In genomic region chr7:99359465-99360154, GRCh38 we compare ENCODE assay signal across 21 cellular contexts. TPM values are rescaled to one million over a fixed set of nuclear protein-coding genes. Genes with fewer than 3 reads are reported as not detected.
DNase-seq lines count a peak whose midpoint lies in the region; ATAC-seq and TF ChIP-seq lines count a peak whose summit lies in the region.
"Had no signal": no experiment of that assay in that cellular context is flagged by ENCODE, and none has a peak within 500 bp of the region (broad histone marks: within the 10 kb centered on the region; RNA-seq: fewer than 3 reads in every experiment).

No MANE protein-coding gene starts in this region.

- H3K27ac ChIP-seq in HEK293 (ENCODE audit: extremely low read depth, low read depth, low read length): no peak overlapping the region
- H3K27ac ChIP-seq in testis: no peak overlapping the region

- H3K4me1 ChIP-seq in HEK293 (ENCODE audit: control insufficient read depth, insufficient read depth, low read length): no peaks in the 10 kb centered on the region
- H3K4me1 ChIP-seq in testis: peaks cover 4% of the 10 kb centered on the region

- TF ChIP-seq POLR2A in testis (IDR thresholded peaks at IDR 0.05): no peak

- intact Hi-C loops in testis (cut with DNase I; ENCODE audit: low total_unique reads): no loop called here

- DNase-seq in chondrocyte (ENCODE audit: low spot score): peak; percentile 59
- DNase-seq in islet precursor cell: peak; percentile 76
- peak; percentile 13 for DNase-seq in testis
- DNase-seq in NK-92 treated with Interleukin-12 subunit alpha and Interleukin-12 subunit beta, amount 100 ng/mL, for 24 hours (lab: John Stamatoyannopoulos, UW): no peak
- DNase-seq in SW480 (ENCODE audit: low spot score): no peak
- DNase-seq: CD4-positive, alpha-beta T cell; DND-41; GDM1; GOT3; IMR-90; Kasumi-1; MM.1S; NCI-H1092 treated with DMSO at 0.1 percent for 48 hours; NCI-H2081 treated with DMSO at 0.1 percent for 48 hours; NCI-H524; SHP77; SK-N-SH had no signal

- peaks cover 30% of the 10 kb centered on the region for H3K36me3 Mint-ChIP-seq in chondrocyte (ENCODE audit: low read depth)

- H3K4me1 Mint-ChIP-seq in chondrocyte (ENCODE audit: low read depth): peaks cover 8% of the 10 kb centered on the region
- H3K4me1 Mint-ChIP-seq: B cell had no signal

- no peak for ATAC-seq in HG02642 (IDR thresholded peaks at IDR 0.05; ENCODE audit: poor library complexity, unreplicated experiment)
- no peak for ATAC-seq in activated CD4-positive, CD25-positive, alpha-beta regulatory T cell treated with anti-CD3 and anti-CD28 coated beads, Interleukin-2, amount 50 U/mL, for 24 hours

- no peak overlapping the region for H3K4me3 Mint-ChIP-seq in chondrocyte (ENCODE audit: unreplicated experiment)
- H3K4me3 Mint-ChIP-seq: B cell; CD4-positive, alpha-beta T cell had no signal

- peaks cover 33 to 75% of the 10 kb centered on the region in 2 experiments for H3K36me3 ChIP-seq in HEK293 (ENCODE audit: control insufficient read depth in 2 of 2, insufficient read depth in 1 of 2, low read length in 2 of 2)
- no peaks in the 10 kb centered on the region for H3K36me3 ChIP-seq in testis (ENCODE audit: low read depth, missing control alignments)

- no peak for TF ChIP-seq CTCF in HEK293 (tag by site-specific recombination; IDR thresholded peaks at IDR 0.05)
- TF ChIP-seq CTCF in chondrocyte (IDR thresholded peaks at IDR 0.05): no peak
- TF ChIP-seq CTCF in testis (IDR thresholded peaks at IDR 0.05): no peak

- no peaks in the 10 kb centered on the region for H3K9me3 ChIP-seq in HEK293 (ENCODE audit: control insufficient read depth, insufficient read depth, low read depth, low read length)
- H3K9me3 ChIP-seq in testis: no peaks in the 10 kb centered on the region
- H3K9me3 ChIP-seq: SK-N-SH had no signal

- 73 to 78% methylated on average over 21 to 22 of the region's 22 CpGs for WGBS in testis, 2 donors

- no peaks in the 10 kb centered on the region for H3K27me3 ChIP-seq in testis

- CTCF ChIA-PET in HEK293 (lab: Yijun Ruan, JAX): interaction anchor here (0.6 kb wide), 1 partner anchor 51 kb away, joined by 7 read pairs; no protein-coding TSS in a partner anchor

- no peak overlapping the region for H3K4me3 ChIP-seq in HEK293 (ENCODE audit: low read depth, low read length)
- H3K4me3 ChIP-seq in testis: no peak overlapping the region

- H3K9me3 Mint-ChIP-seq in chondrocyte (ENCODE audit: low read depth): no peaks in the 10 kb centered on the region
- H3K9me3 Mint-ChIP-seq: CD4-positive, alpha-beta T cell had no signal

- H3K27me3 Mint-ChIP-seq in chondrocyte (ENCODE audit: low read depth): no peaks in the 10 kb centered on the region
- H3K27me3 Mint-ChIP-seq: B cell; CD4-positive, alpha-beta T cell had no signal

- POLR2A ChIA-PET in HEK293 (lab: Yijun Ruan, JAX): no interaction called here

- H3K27ac Mint-ChIP-seq in chondrocyte (ENCODE audit: unreplicated experiment): no peak overlapping the region
- H3K27ac Mint-ChIP-seq: B cell; CD4-positive, alpha-beta T cell had no signal

TF ChIP-seq in HEK293, 187 proteins besides CTCF, POLR2A, EP300 and RAD21:
- TF ChIP-seq ZNF555 (tag by site-specific recombination; conservative IDR thresholded peaks at IDR 0.05) (no peak), ZNF600 (tag by site-specific recombination; IDR thresholded peaks at IDR 0.05) (peak; percentile 74), ZNF785 (tag by site-specific recombination; IDR thresholded peaks at IDR 0.05) (no peak)
- TF ChIP-seq, protein P1, sequence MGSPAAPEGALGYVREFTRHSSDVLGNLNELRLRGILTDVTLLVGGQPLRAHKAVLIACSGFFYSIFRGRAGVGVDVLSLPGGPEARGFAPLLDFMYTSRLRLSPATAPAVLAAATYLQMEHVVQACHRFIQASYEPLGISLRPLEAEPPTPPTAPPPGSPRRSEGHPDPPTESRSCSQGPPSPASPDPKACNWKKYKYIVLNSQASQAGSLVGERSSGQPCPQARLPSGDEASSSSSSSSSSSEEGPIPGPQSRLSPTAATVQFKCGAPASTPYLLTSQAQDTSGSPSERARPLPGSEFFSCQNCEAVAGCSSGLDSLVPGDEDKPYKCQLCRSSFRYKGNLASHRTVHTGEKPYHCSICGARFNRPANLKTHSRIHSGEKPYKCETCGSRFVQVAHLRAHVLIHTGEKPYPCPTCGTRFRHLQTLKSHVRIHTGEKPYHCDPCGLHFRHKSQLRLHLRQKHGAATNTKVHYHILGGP (tag by site-specific recombination; IDR thresholded peaks at IDR 0.05): no peak

RNA-seq across cellular contexts. Expression of gene ARPC1B, which starts 14.9 kb away (rescaled TPM):
- 120 to 134 TPM (median 130 TPM) in 3 replicates for total RNA-seq in chondrocyte
- 10 to 100 TPM; 50.5 to 64.9 TPM for total RNA-seq in testis
- 64.6 TPM for polyA plus RNA-seq in testis (ENCODE audit: insufficient read depth, low read depth, low replicate concordance)

RNA-seq across cellular contexts. Expression of gene ARPC1A, which starts 33.9 kb away (rescaled TPM):
- 103 to 110 TPM (median 104 TPM) in 3 replicates for total RNA-seq in chondrocyte
- total RNA-seq in testis: 100 to 1,000 TPM in 1 of 2 donors, 10 to 100 TPM in 1; 91.8 to 120 TPM
- 117 TPM for polyA plus RNA-seq in testis (ENCODE audit: insufficient read depth, low read depth, low replicate concordance)

RNA-seq across cellular contexts. Expression of gene PDAP1, which starts 48.8 kb away (rescaled TPM):
- total RNA-seq in chondrocyte (91.2 to 101 TPM (median 92.2 TPM) in 3 replicates), testis (10 to 100 TPM; 50.5 to 74.0 TPM)
- 126 TPM for polyA plus RNA-seq in testis (ENCODE audit: insufficient read depth, low read depth, low replicate concordance)

RNA-seq across cellular contexts. Expression of gene BUD31, which starts 49.2 kb away (rescaled TPM):
- total RNA-seq in chondrocyte: 88.3 to 120 TPM (median 108 TPM) in 3 replicates
- 100 to 1,000 TPM in 1 of 2 donors, 10 to 100 TPM in 1; 91.2 to 123 TPM for total RNA-seq in testis
- polyA plus RNA-seq in testis (ENCODE audit: insufficient read depth, low read depth, low replicate concordance): 174 TPM

Comparison
In these comparisons a context has a peak if more than half of its experiments do, and no peak if none do; other contexts are left out.
1. DNase-seq: peak in chondrocyte (single experiment), islet precursor cell (single experiment) and testis (single experiment); none in NK-92 treated with Interleukin-12 subunit alpha and Interleukin-12 subunit beta, amount 100 ng/mL, for 24 hours (single experiment) and SW480 (single experiment).